Comparison of ENCODE assay signal across 8 cellular contexts in the genomic region with DNA sequence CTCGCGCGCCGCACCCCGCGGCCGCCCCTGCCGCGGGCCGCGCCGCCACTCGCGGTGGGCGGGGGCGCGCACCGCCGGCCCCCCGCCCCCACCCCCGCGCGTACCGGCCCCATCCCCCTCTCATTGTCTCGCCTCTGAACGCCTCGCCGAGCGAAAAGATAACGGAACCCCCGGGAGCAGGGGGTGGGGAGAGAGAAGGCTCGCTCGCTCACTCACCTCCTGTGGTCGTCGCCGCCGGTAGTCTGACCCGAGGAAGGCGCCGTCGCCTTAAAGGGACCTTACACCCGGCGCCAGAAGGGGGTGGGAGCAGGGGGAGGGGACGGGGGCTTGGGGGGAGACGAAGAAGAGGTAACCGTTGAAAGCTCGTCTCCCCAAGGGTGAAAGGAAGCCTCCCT.
DNase-seq lines count a peak whose midpoint lies in the region; ATAC-seq lines count a peak whose summit lies in the region.

No MANE protein-coding gene starts in this region.

- ATAC-seq in activated CD4-positive, CD25-positive, alpha-beta regulatory T cell treated with anti-CD3 and anti-CD28 coated beads, Interleukin-2, amount 50 U/mL, for 24 hours: peak; percentile 36 to 40
- ATAC-seq in GM21526 (IDR thresholded peaks at IDR 0.05; ENCODE audit: low FRiP score, unreplicated experiment): no peak

- DNase-seq in EH (ENCODE audit: low read depth) (peak; percentile 73), HCEC 1CT (peak; percentile 72), NCI-H146 (lab: John Stamatoyannopoulos, UW) (peak; percentile 74), cerebellar cortex (ENCODE audit: low spot score) (peak; percentile 64), left kidney (ENCODE audit: low read depth, low spot score) (peak; percentile 89)
- peak; percentile 55 to 62 for DNase-seq in stimulated activated CD4-positive, alpha-beta T cell treated with anti-CD3 and anti-CD28 coated beads, Interleukin-2, amount 100 ng/mL, for 24 hours
